In the genomic region with DNA sequence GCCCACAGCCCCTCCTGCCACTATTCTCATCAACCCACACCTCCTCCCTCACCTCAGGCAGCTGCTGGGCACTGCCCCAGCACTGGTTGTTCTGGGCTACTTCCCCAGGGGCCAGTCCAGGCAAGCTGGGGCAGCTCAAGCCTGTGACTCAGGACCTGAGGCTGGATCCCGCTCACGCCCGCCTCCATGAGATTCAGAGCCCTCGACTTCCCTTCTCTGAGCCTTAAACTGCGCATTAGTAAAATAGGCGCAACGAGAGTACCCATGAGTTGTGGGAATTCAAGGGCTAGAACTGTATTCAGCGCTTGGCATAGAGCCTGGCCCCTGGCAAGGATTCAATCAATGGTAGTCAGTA, we compare ENCODE assay signal across 1 cellular context.
TF ChIP-seq lines count a peak whose summit lies in the region.

No MANE protein-coding gene starts in this region.

TF ChIP-seq in HEK293, 187 proteins besides CTCF, POLR2A, EP300 and RAD21 (continued from another document):
- TF ChIP-seq, protein P1, sequence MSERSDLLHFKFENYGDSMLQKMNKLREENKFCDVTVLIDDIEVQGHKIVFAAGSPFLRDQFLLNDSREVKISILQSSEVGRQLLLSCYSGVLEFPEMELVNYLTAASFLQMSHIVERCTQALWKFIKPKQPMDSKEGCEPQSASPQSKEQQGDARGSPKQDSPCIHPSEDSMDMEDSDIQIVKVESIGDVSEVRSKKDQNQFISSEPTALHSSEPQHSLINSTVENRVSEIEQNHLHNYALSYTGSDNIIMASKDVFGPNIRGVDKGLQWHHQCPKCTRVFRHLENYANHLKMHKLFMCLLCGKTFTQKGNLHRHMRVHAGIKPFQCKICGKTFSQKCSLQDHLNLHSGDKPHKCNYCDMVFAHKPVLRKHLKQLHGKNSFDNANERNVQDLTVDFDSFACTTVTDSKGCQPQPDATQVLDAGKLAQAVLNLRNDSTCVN (tag by site-specific recombination; optimal IDR thresholded peaks at IDR 0.05), result no peak
- TF ChIP-seq ZNF335 (tag by site-specific recombination; conservative IDR thresholded peaks at IDR 0.05), result peak; percentile 79
